ENCODE assay signal across 9 cellular contexts in the genomic region with DNA sequence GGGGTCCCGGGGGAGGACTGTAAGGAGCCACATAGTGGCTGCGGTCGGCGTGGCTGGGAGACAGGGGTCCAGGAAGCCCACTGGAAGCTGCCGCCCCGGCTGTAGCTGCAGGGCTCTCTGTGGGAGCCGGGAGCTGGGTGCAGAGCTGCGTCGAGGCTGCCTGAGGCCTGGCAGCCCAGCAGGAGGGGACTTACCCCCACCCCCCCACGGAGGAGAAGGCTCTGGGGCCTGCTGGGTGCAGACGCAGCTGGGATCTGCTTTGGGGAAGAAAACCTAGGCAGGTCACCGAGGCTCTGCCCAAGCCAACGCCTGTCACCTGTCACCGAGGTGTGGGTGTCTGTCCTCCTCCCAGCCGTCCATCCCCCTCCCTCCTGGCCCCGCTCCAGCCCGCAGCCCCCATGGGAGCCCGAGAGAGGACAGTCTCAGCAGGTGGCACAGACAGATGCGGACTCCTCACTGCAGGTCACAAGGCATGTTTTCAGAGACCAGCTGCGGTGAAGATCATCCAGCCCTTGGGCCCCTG. TPM values are rescaled to one million over a fixed set of nuclear protein-coding genes. Genes with fewer than 3 reads are reported as not detected.
DNase-seq lines count a peak whose midpoint lies in the region; TF ChIP-seq lines count a peak whose summit lies in the region.
"Had no signal": no experiment of that assay in that cellular context is flagged by ENCODE, and none has a peak within 500 bp of the region (broad histone marks: within the 10 kb centered on the region; RNA-seq: fewer than 3 reads in every experiment).

No MANE protein-coding gene starts in this region.

- no peaks in the 10 kb centered on the region for H3K9me2 ChIP-seq in Karpas-422 (replicated peaks; ENCODE audit: insufficient read depth, low read length)

- POLR2A ChIA-PET in activated CD4-positive, alpha-beta T cell treated with anti-CD3 and anti-CD28 coated beads, Interleukin-2, amount 10 ng/mL, durations not matched to agents 7 days and 5 days (lab: Charles Lee) = no interaction called here

- no peaks in the 10 kb centered on the region for H3K9me3 Mint-ChIP-seq in activated CD4-positive, alpha-beta T cell treated with anti-CD3 and anti-CD28 coated beads, Interleukin-2, amount 10 ng/mL, durations not matched to agents 7 days and 5 days

- TF ChIP-seq CTCF in breast epithelium (IDR thresholded peaks at IDR 0.05) (no peak), prostate gland (IDR thresholded peaks at IDR 0.05) (no peak)

- peak overlapping the region; percentile 53 for H3K4me2 ChIP-seq in Karpas-422 (ENCODE audit: low read depth, low read length, poor library complexity, severe bottlenecking)

- H3K9ac ChIP-seq in Karpas-422 (ENCODE audit: low read length) = peak overlapping the region; percentile 55

- H2AFZ ChIP-seq in Karpas-422 (ENCODE audit: low read length) = no peak overlapping the region

- H3K4me1 Mint-ChIP-seq in activated CD4-positive, alpha-beta T cell treated with anti-CD3 and anti-CD28 coated beads, Interleukin-2, amount 10 ng/mL, durations not matched to agents 7 days and 5 days = peaks cover 33% of the 10 kb centered on the region

- H3K36me3 ChIP-seq in Karpas-422 (ENCODE audit: insufficient read depth, low read length) (no peaks in the 10 kb centered on the region), breast epithelium (no peaks in the 10 kb centered on the region), prostate gland (no peaks in the 10 kb centered on the region)

- H3K27me3 ChIP-seq in Karpas-422 (ENCODE audit: low read length) (no peaks in the 10 kb centered on the region), breast epithelium (no peaks in the 10 kb centered on the region), prostate gland (replicated peaks; ENCODE audit: insufficient read depth) (no peaks in the 10 kb centered on the region)

- CTCF ChIA-PET in activated CD4-positive, alpha-beta T cell treated with anti-CD3 and anti-CD28 coated beads, Interleukin-2, amount 10 ng/mL, durations not matched to agents 7 days and 5 days (lab: Charles Lee) = interaction anchor here (1.1 kb wide), 1 partner anchor 21 kb away, joined by 3 read pairs; no protein-coding TSS in a partner anchor

- no peak overlapping the region for H3K4me3 Mint-ChIP-seq in activated CD4-positive, alpha-beta T cell treated with anti-CD3 and anti-CD28 coated beads, Interleukin-2, amount 10 ng/mL, durations not matched to agents 7 days and 5 days

- no peak for DNase-seq in activated CD4-positive, alpha-beta T cell treated with anti-CD3 and anti-CD28 coated beads, Interleukin-2, amount 10 ng/mL, durations not matched to agents 7 days and 5 days
- no peak for DNase-seq in activated CD4-positive, alpha-beta T cell treated with anti-CD3 and anti-CD28 coated beads, Interleukin-2, amount 50 U/mL, for 1 hour
- DNase-seq in Karpas-422 = peak; percentile 79
- no peak for DNase-seq in breast epithelium (ENCODE audit: low spot score in 2 of 2)
- DNase-seq in prostate gland (ENCODE audit: low spot score) = no peak
- DNase-seq in CD1c-positive myeloid dendritic cell (ENCODE audit: extremely low spot score) = no peak
- DNase-seq in EL = no peak
- DNase-seq in inferior parietal cortex (ENCODE audit: extremely low spot score) = no peak
- DNase-seq: DND-41 had no signal

- WGBS in prostate gland = 67% methylated on average over 20 of the region's 20 CpGs

- no peak for TF ChIP-seq POLR2A in breast epithelium (IDR thresholded peaks at IDR 0.05)
- TF ChIP-seq POLR2A in prostate gland (IDR thresholded peaks at IDR 0.05) = no peak

- no peaks in the 10 kb centered on the region for H3K36me3 Mint-ChIP-seq in activated CD4-positive, alpha-beta T cell treated with anti-CD3 and anti-CD28 coated beads, Interleukin-2, amount 10 ng/mL, durations not matched to agents 7 days and 5 days (ENCODE audit: low read depth)

- H3K27me3 Mint-ChIP-seq in activated CD4-positive, alpha-beta T cell treated with anti-CD3 and anti-CD28 coated beads, Interleukin-2, amount 10 ng/mL, durations not matched to agents 7 days and 5 days = no peaks in the 10 kb centered on the region

- peak overlapping the region; percentile 66 for H3K27ac ChIP-seq in Karpas-422 (ENCODE audit: low read length)
- H3K27ac ChIP-seq in breast epithelium = peak overlapping the region; percentile 86 to 90
- H3K27ac ChIP-seq in prostate gland = peak overlapping the region; percentile 85 to 89

- peaks cover 57% of the 10 kb centered on the region for H3K4me1 ChIP-seq in Karpas-422 (ENCODE audit: low read length)
- peaks cover 0 to 24% of the 10 kb centered on the region in 2 donors for H3K4me1 ChIP-seq in breast epithelium
- peaks cover 41% of the 10 kb centered on the region for H3K4me1 ChIP-seq in prostate gland (replicated peaks)

- H3K9me3 ChIP-seq in Karpas-422 (ENCODE audit: low read length) = no peaks in the 10 kb centered on the region
- H3K9me3 ChIP-seq in breast epithelium = no peaks in the 10 kb centered on the region
- no peaks in the 10 kb centered on the region for H3K9me3 ChIP-seq in prostate gland

- no peaks in the 10 kb centered on the region for H3K79me2 ChIP-seq in Karpas-422 (ENCODE audit: low read length)

- H3K4me3 ChIP-seq in Karpas-422 (ENCODE audit: low read length) (peak overlapping the region; percentile 36; the same call in 1 of the 2 replicates), breast epithelium (no peak overlapping the region), prostate gland (no peak overlapping the region)

- no peaks in the 10 kb centered on the region; the same call in 1 of the 2 replicates for H4K20me1 ChIP-seq in Karpas-422 (ENCODE audit: insufficient read depth, low read depth, low read length)

- intact Hi-C loops in breast epithelium (cut with DNase I; ENCODE audit: low total_unique reads) (no loop called here), prostate gland (cut with DNase I) (no loop called here)

- peak overlapping the region; percentile 81 for H3K27ac Mint-ChIP-seq in activated CD4-positive, alpha-beta T cell treated with anti-CD3 and anti-CD28 coated beads, Interleukin-2, amount 10 ng/mL, durations not matched to agents 7 days and 5 days

RNA-seq across cellular contexts. Expression of gene PWWP2B, which starts 25.2 kb away (rescaled TPM):
- 1 to 10 TPM; 8.1 to 9.3 TPM for total RNA-seq in activated CD4-positive, alpha-beta T cell treated with anti-CD3 and anti-CD28 coated beads, Interleukin-2, amount 10 ng/mL, durations not matched to agents 7 days and 5 days
- total RNA-seq in Karpas-422 (2014; rRNA removed; shearing (Covaris generic); ENCODE audit: low replicate concordance) = 1.4 and 3.7 TPM in 2 replicates
- total RNA-seq in breast epithelium = 10 to 100 TPM; 10.7 to 15.5 (median 13.4) TPM
- total RNA-seq in prostate gland = 10 to 100 TPM; 27.5 to 36.6 TPM
